Comparison of ENCODE assay signal across 31 cellular contexts in the genomic region with DNA sequence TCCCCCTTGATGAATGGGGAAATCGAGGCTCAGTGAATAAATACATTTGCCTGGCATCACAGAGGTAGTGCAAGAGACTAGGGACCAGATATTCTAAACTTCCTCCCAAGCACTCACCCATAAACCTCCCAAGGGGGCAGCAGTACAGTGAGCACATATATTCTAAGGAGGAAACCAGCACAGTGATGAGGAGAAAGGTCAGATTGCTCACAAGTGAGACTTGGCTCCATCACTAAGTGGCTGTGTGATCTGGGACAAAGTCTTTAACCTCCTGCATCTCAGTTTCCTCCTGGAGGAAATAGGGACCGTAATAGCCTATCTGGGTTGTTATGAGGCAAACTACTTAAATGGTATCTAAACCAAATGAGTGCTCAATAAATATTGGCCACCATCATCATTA. TPM values are rescaled to one million over a fixed set of nuclear protein-coding genes. Genes with fewer than 3 reads are reported as not detected.
"Had no signal": no experiment of that assay in that cellular context is flagged by ENCODE, and none has a peak within 500 bp of the region (broad histone marks: within the 10 kb centered on the region; RNA-seq: fewer than 3 reads in every experiment).

No MANE protein-coding gene starts in this region.

- H3K27ac Mint-ChIP-seq: activated CD4-positive, alpha-beta memory T cell treated with anti-CD3 and anti-CD28 coated beads, Interleukin-2, amount 10 ng/mL, durations not matched to agents 7 days and 5 days; activated naive CD4-positive, alpha-beta T cell treated with anti-CD3 and anti-CD28 coated beads, Interleukin-2, amount 50 U/mL, for 24 hours; activated T-cell treated with anti-CD3 and anti-CD28 coated beads, Interleukin-2, amount 50 U/mL, for 24 hours; activated T-helper 2 cell treated with anti-CD3 and anti-CD28 coated beads, Interferon-gamma antibody, Interleukin-2, Interleukin-4, amounts not matched to agents 10 μg/mL and 5 μg/mL and 100 μg/mL, durations not matched to agents 14 hours and 24 hours and 36 hours had no signal

- DNase-seq: activated CD4-positive, alpha-beta memory T cell treated with anti-CD3 and anti-CD28 coated beads, Interleukin-2, amount 10 ng/mL, durations not matched to agents 7 days and 5 days; activated CD4-positive, alpha-beta T cell treated with anti-CD3 and anti-CD28 coated beads for 1 hour; activated CD4-positive, alpha-beta T cell treated with anti-CD3 and anti-CD28 coated beads for 48 hours; activated CD4-positive, CD25-positive, alpha-beta regulatory T cell; activated gamma-delta T cell; activated naive CD4-positive, alpha-beta T cell treated with Interleukin-2 at 50 U/mL for 16 hours; activated T-cell treated with anti-CD3 and anti-CD28 coated beads, Interleukin-2, amount 50 U/mL, for 24 hours; anterior cingulate cortex; brain microvascular endothelial cell; KG1; NCI-H1092 treated with DMSO at 0.1 percent for 48 hours; NCI-H146; NCI-H187; NCI-H2029 treated with DMSO at 0.1 percent for 48 hours; NCI-H2107; NCI-H2171; NCI-H510A; NCI-H526; NCI-H748 treated with DMSO at 0.1 percent for 48 hours; PC-9; SIG-M5; SW 1271; T-helper 1 cell; T-helper 2 cell; T-helper 9 cell; WERI-Rb-1 had no signal

- H3K9me3 Mint-ChIP-seq: activated CD4-positive, alpha-beta memory T cell treated with anti-CD3 and anti-CD28 coated beads, Interleukin-2, amount 10 ng/mL, durations not matched to agents 7 days and 5 days; activated naive CD4-positive, alpha-beta T cell treated with anti-CD3 and anti-CD28 coated beads, Interleukin-2, amount 50 U/mL, for 24 hours; activated T-cell treated with anti-CD3 and anti-CD28 coated beads, Interleukin-2, amount 50 U/mL, for 24 hours; activated T-helper 2 cell treated with anti-CD3 and anti-CD28 coated beads, Interferon-gamma antibody, Interleukin-2, Interleukin-4, amounts not matched to agents 10 μg/mL and 5 μg/mL and 100 μg/mL, durations not matched to agents 14 hours and 24 hours and 36 hours had no signal

- H3K36me3 Mint-ChIP-seq: activated naive CD4-positive, alpha-beta T cell treated with anti-CD3 and anti-CD28 coated beads, Interleukin-2, amount 50 U/mL, for 24 hours had no signal

- H3K4me2 ChIP-seq: PC-9 had no signal

- H3K27ac ChIP-seq: brain microvascular endothelial cell, PC-9, RWPE1, WERI-Rb-1 had no signal

- H3K4me3 ChIP-seq: PC-9 had no signal

- H3K36me3 ChIP-seq: brain microvascular endothelial cell, WERI-Rb-1 had no signal

- H2AFZ ChIP-seq: PC-9 had no signal

- H3K4me3 Mint-ChIP-seq: activated CD4-positive, alpha-beta memory T cell treated with anti-CD3 and anti-CD28 coated beads, Interleukin-2, amount 10 ng/mL, durations not matched to agents 7 days and 5 days; activated naive CD4-positive, alpha-beta T cell treated with anti-CD3 and anti-CD28 coated beads, Interleukin-2, amount 50 U/mL, for 24 hours; activated T-cell treated with anti-CD3 and anti-CD28 coated beads, Interleukin-2, amount 50 U/mL, for 24 hours had no signal

RNA-seq across cellular contexts. Expression of gene PLXNA4, which starts 4.3 kb away (rescaled TPM):
- total RNA-seq: LHCN-M2, OCI-LY7 had no signal
